ENCODE assay signal across 1 cellular context in the genomic region with DNA sequence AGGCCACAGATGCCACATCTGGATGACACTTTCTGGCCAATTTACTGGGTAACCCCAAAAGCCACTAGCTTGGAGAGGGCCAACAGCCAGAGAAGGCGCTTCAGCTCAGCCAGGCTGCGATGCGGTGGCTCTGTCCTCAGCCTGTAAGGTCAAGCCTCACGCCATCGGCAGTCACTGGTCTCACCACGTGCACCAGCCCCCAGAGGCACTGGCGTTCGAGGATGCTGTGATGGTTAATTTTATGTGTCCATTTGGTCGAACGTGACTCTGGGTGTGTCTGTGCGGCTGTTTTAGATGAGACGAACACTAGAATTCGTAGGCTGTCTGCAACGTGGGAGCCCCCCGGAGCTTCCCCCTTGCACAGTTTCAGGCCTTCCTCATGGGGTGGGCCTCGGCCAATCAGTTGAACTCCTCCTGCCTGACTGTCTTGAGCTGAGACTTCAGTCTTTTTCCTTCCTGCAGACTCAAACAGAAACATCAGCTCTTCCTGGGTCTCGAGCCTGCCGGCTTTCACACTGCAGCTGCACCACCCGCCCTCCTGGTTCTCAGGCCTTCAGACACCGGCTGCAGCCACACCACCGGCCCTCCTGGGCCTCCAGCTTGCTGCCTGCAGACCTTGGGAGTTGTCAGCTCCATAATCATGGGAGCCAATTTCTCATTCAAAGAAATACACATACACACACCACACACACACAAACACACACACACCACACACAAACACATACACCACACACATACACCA.
TF ChIP-seq lines count a peak whose summit lies in the region.

No MANE protein-coding gene starts in this region.

TF ChIP-seq in IMR-90, 13 proteins besides CTCF, POLR2A, EP300 and RAD21:
- TF ChIP-seq, protein P1, sequence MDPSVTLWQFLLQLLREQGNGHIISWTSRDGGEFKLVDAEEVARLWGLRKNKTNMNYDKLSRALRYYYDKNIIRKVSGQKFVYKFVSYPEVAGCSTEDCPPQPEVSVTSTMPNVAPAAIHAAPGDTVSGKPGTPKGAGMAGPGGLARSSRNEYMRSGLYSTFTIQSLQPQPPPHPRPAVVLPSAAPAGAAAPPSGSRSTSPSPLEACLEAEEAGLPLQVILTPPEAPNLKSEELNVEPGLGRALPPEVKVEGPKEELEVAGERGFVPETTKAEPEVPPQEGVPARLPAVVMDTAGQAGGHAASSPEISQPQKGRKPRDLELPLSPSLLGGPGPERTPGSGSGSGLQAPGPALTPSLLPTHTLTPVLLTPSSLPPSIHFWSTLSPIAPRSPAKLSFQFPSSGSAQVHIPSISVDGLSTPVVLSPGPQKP (IDR thresholded peaks at IDR 0.05; ENCODE audit: borderline replicate concordance, low read depth, low read length), result no peak
- TF ChIP-seq RFX5 (IDR thresholded peaks at IDR 0.05; ENCODE audit: low read depth, low read length) (no peak), MAFK (IDR thresholded peaks at IDR 0.05; ENCODE audit: low read depth, low read length) (no peak), MAZ (IDR thresholded peaks at IDR 0.05; ENCODE audit: borderline replicate concordance, low read depth, low read length) (no peak), CHD1 (IDR thresholded peaks at IDR 0.05; ENCODE audit: low read depth, low read length) (no peak), CEBPB (IDR thresholded peaks at IDR 0.05; ENCODE audit: low read depth, low read length) (no peak), FOS (IDR thresholded peaks at IDR 0.05; ENCODE audit: low read depth, low read length) (no peak), SMC3 (IDR thresholded peaks at IDR 0.05; ENCODE audit: low read depth, low read length) (no peak), BHLHE40 (IDR thresholded peaks at IDR 0.05; ENCODE audit: low read depth, low read length) (no peak), MXI1 (IDR thresholded peaks at IDR 0.05; ENCODE audit: borderline replicate concordance, low read depth, low read length) (no peak), NFE2L2 (IDR thresholded peaks at IDR 0.05; ENCODE audit: low read depth, low read length) (no peak), RCOR1 (IDR thresholded peaks at IDR 0.05; ENCODE audit: insufficient replicate concordance, low read length) (no peak)
- TF ChIP-seq, protein P2, sequence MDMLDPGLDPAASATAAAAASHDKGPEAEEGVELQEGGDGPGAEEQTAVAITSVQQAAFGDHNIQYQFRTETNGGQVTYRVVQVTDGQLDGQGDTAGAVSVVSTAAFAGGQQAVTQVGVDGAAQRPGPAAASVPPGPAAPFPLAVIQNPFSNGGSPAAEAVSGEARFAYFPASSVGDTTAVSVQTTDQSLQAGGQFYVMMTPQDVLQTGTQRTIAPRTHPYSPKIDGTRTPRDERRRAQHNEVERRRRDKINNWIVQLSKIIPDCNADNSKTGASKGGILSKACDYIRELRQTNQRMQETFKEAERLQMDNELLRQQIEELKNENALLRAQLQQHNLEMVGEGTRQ (IDR thresholded peaks at IDR 0.05; ENCODE audit: low read depth, low read length), result no peak
